In genomic region chr2:26477911-26478253, GRCh38 we compare ENCODE assay signal across 9 cellular contexts. TPM values are rescaled to one million over a fixed set of nuclear protein-coding genes. Genes with fewer than 3 reads are reported as not detected.
DNase-seq lines count a peak whose midpoint lies in the region; ATAC-seq, FAIRE-seq and TF ChIP-seq lines count a peak whose summit lies in the region.
"Had no signal": no experiment of that assay in that cellular context is flagged by ENCODE, and none has a peak within 500 bp of the region (broad histone marks: within the 10 kb centered on the region; RNA-seq: fewer than 3 reads in every experiment).

Gene OTOF (minus strand): TSS chr2:26478124.

- H3K36me3 ChIP-seq in astrocyte (ENCODE audit: insufficient read depth, low read length), result no peaks in the 10 kb centered on the region
- no peaks in the 10 kb centered on the region for H3K36me3 ChIP-seq in keratinocyte (ENCODE audit: control insufficient read depth in 2 of 2, extremely low read depth in 1 of 2, insufficient read depth in 2 of 2, low read length in 2 of 2)

- intact Hi-C loops in Calu3 (cut with micrococcal nuclease; ENCODE audit: unreplicated experiment), result no loop called here

- H3K9me3 Mint-ChIP-seq in astrocyte (ENCODE audit: unreplicated experiment), result no peaks in the 10 kb centered on the region
- H3K9me3 Mint-ChIP-seq in Calu3 (ENCODE audit: low read depth, unreplicated experiment), result no peaks in the 10 kb centered on the region

- H3K79me2 ChIP-seq in astrocyte (ENCODE audit: insufficient read depth, low read length), result no peaks in the 10 kb centered on the region
- H3K79me2 ChIP-seq in keratinocyte (ENCODE audit: control insufficient read depth, insufficient read depth, low read length), result no peaks in the 10 kb centered on the region

- H3K9me1 ChIP-seq in keratinocyte (ENCODE audit: control insufficient read depth, extremely low read depth, insufficient read depth, low read length), result no peaks in the 10 kb centered on the region

- H3K27me3 ChIP-seq in astrocyte (ENCODE audit: insufficient read depth, low read length) (no peaks in the 10 kb centered on the region), keratinocyte (ENCODE audit: control insufficient read depth, extremely low read depth, insufficient read depth, low read length) (no peaks in the 10 kb centered on the region)

- H3K9me3 ChIP-seq in astrocyte (ENCODE audit: insufficient read depth, low read depth, low read length), result no peaks in the 10 kb centered on the region
- H3K9me3 ChIP-seq in keratinocyte (ENCODE audit: control insufficient read depth, low read depth, low read length), result no peaks in the 10 kb centered on the region

- no peaks in the 10 kb centered on the region for H3K36me3 Mint-ChIP-seq in astrocyte (ENCODE audit: low read depth, unreplicated experiment)
- H3K36me3 Mint-ChIP-seq in Calu3 (ENCODE audit: insufficient read depth, unreplicated experiment), result no peaks in the 10 kb centered on the region

- H3K27ac ChIP-seq in astrocyte (ENCODE audit: low read depth, low read length), result no peak within 1 kb of the TSS
- no peak within 1 kb of the TSS for H3K27ac ChIP-seq in keratinocyte (ENCODE audit: control insufficient read depth, insufficient read depth, low read length)

- H3K4me3 ChIP-seq in AG09309 (ENCODE audit: control insufficient read depth, low read depth, low read length) (no peak within 1 kb of the TSS), astrocyte (ENCODE audit: insufficient read depth, low read depth, low read length) (no peak within 1 kb of the TSS), keratinocyte (ENCODE audit: control insufficient read depth in 2 of 3, extremely low read depth in 1 of 3, insufficient read depth in 2 of 3, low read depth in 1 of 3, low read length in 3 of 3) (no peak within 1 kb of the TSS)

- H3K4me1 ChIP-seq in astrocyte (ENCODE audit: insufficient read depth, low read length) (no peaks in the 10 kb centered on the region), keratinocyte (ENCODE audit: control insufficient read depth, extremely low read depth, insufficient read depth, low read length) (no peaks in the 10 kb centered on the region)

- BruUV-seq in Calu3 (replicated peaks; lab: Mats Ljungman, UMichigan), result no TSS peak

- H3K27me3 Mint-ChIP-seq in astrocyte (ENCODE audit: low read depth, unreplicated experiment) (peaks cover 12% of the 10 kb centered on the region), Calu3 (ENCODE audit: unreplicated experiment) (peaks cover 11% of the 10 kb centered on the region)

- TF ChIP-seq CTCF in AG09309 (IDR thresholded peaks at IDR 0.05; ENCODE audit: control insufficient read depth, insufficient read depth, low read depth, low read length, missing control alignments), result no peak
- no peak for TF ChIP-seq CTCF in astrocyte (IDR thresholded peaks at IDR 0.05; ENCODE audit: insufficient read depth, low read depth, low read length)
- TF ChIP-seq CTCF in keratinocyte (optimal IDR thresholded peaks at IDR 0.05 in 1 of 3, IDR thresholded peaks at IDR 0.05 in 1 of 3, conservative IDR thresholded peaks at IDR 0.05 in 1 of 3; ENCODE audit: extremely low read depth in 1 of 3, insufficient read depth in 2 of 3, low read length in 3 of 3), result no peak
- no peak for TF ChIP-seq CTCF in Calu3 (IDR thresholded peaks at IDR 0.05; ENCODE audit: unreplicated experiment)

- H3K4me2 ChIP-seq in astrocyte (ENCODE audit: low read length) (no peak within 1 kb of the TSS), keratinocyte (ENCODE audit: control insufficient read depth, extremely low read depth, insufficient read depth, low read depth, low read length) (no peak within 1 kb of the TSS)

- FAIRE-seq in astrocyte (lab: Jason Lieb, UNC) (no peak), keratinocyte (lab: Jason Lieb, UNC) (no peak)

- dilution Hi-C loops in keratinocyte (cut with MboI; ENCODE audit: extremely low pct_ligation_motif_present, low sequenced_read_pairs), result no loop called here

- H4K20me1 ChIP-seq in astrocyte (ENCODE audit: insufficient read depth, low read length) (no peaks in the 10 kb centered on the region), keratinocyte (ENCODE audit: control insufficient read depth, extremely low read depth, insufficient read depth, low read length) (no peaks in the 10 kb centered on the region)

- H2AFZ ChIP-seq in astrocyte (ENCODE audit: low read depth, low read length) (no peak within 1 kb of the TSS), keratinocyte (ENCODE audit: control insufficient read depth, low read length) (no peak within 1 kb of the TSS)

- H3K9ac ChIP-seq in astrocyte (ENCODE audit: low read length) (no peak within 1 kb of the TSS), keratinocyte (ENCODE audit: control insufficient read depth, extremely low read depth, insufficient read depth, low read length) (no peak within 1 kb of the TSS)

- no peaks in the 10 kb centered on the region for H3K4me1 Mint-ChIP-seq in astrocyte (ENCODE audit: low read depth, unreplicated experiment)
- no peaks in the 10 kb centered on the region for H3K4me1 Mint-ChIP-seq in Calu3 (ENCODE audit: low read depth, unreplicated experiment)

- peak; percentile 8 for DNase-seq in AG09309 (ENCODE audit: low read depth)
- DNase-seq in HCEC 1CT, result peak; percentile 12
- DNase-seq in astrocyte (ENCODE audit: low read depth), result peak; percentile 63
- peak; percentile 1 for DNase-seq in keratinocyte (ENCODE audit: low read depth, low spot score)
- DNase-seq in NCI-H2029 treated with DMSO at 0.1 percent for 48 hours (lab: John Stamatoyannopoulos, UW), result no peak
- DNase-seq in Calu3, result no peak
- no peak for DNase-seq in GDM1 (lab: John Stamatoyannopoulos, UW)
- DNase-seq: NCI-H526 had no signal

- H3K27ac Mint-ChIP-seq in astrocyte (ENCODE audit: unreplicated experiment), result peak within 1 kb of the TSS; percentile 26
- H3K27ac Mint-ChIP-seq in Calu3 (ENCODE audit: unreplicated experiment), result no peak within 1 kb of the TSS

- CTCF ChIA-PET in Calu3 (lab: Charles Lee), result interaction anchor here (0.6 to 1.3 kb wide), 2 partner anchors 100 to 1143 kb away, joined by 3 read pairs; no protein-coding TSS in a partner anchor

- no peak within 1 kb of the TSS for H3K4me3 Mint-ChIP-seq in astrocyte (ENCODE audit: unreplicated experiment)
- no peak within 1 kb of the TSS for H3K4me3 Mint-ChIP-seq in Calu3 (ENCODE audit: low read depth, unreplicated experiment)

- ATAC-seq in GM18909 (IDR thresholded peaks at IDR 0.05; ENCODE audit: poor library complexity, unreplicated experiment), result no peak

RNA-seq across cellular contexts. Expression of gene OTOF, which starts in this region (rescaled TPM):
- total RNA-seq in astrocyte, result not detected in 2 replicates
- polyA plus RNA-seq in keratinocyte, result not detected in 3 replicates
- polyA plus RNA-seq in keratinocyte (2011; ENCODE audit: low read depth), result not detected
- polyA plus RNA-seq in keratinocyte (2011; cell fraction: cytosol; rRNA removed), result not detected in 2 replicates
- 0.03 TPM in 1 of 2 replicates, not detected in the other for polyA plus RNA-seq in keratinocyte (2011; cell fraction: nucleus; rRNA removed)
- not detected in 2 replicates for polyA plus RNA-seq in keratinocyte (2012; ENCODE audit: low replicate concordance)
- polyA minus RNA-seq in keratinocyte, result not detected in 3 replicates
- not detected for polyA minus RNA-seq in keratinocyte (2011; cell fraction: cytosol; rRNA and poly(A)+ RNA removed)
- not detected in 2 replicates for polyA minus RNA-seq in keratinocyte (2011; cell fraction: nucleus; rRNA and poly(A)+ RNA removed)
- total RNA-seq in Calu3 (2022), result not detected in 2 replicates

Comparison
In these comparisons a context has a peak if more than half of its experiments do, and no peak if none do; other contexts are left out.
1. Peak in DNase-seq in astrocyte; RNA of the gene not detected or under 1 TPM.
2. Peak in DNase-seq in keratinocyte; RNA of the gene not detected or under 1 TPM.
3. DNase-seq: peak in AG09309 (single experiment) and HCEC 1CT (single experiment); none in NCI-H2029 treated with DMSO at 0.1 percent for 48 hours (single experiment), Calu3 (single experiment) and GDM1 (single experiment).